In genomic region chr7:36966039-36966438, GRCh38 we compare ENCODE assay signal across 27 cellular contexts.
DNase-seq lines count a peak whose midpoint lies in the region; ATAC-seq, FAIRE-seq and TF ChIP-seq lines count a peak whose summit lies in the region.
"Had no signal": no experiment of that assay in that cellular context is flagged by ENCODE, and none has a peak within 500 bp of the region (broad histone marks: within the 10 kb centered on the region; RNA-seq: fewer than 3 reads in every experiment).

No MANE protein-coding gene starts in this region.

- DNase-seq in DMS 273 (lab: John Stamatoyannopoulos, UW; ENCODE audit: unreplicated experiment) (peak; percentile 45), DMS 273 treated with DMSO at 0.1 percent for 48 hours (lab: John Stamatoyannopoulos, UW) (no peak), NCI-H2081 (lab: John Stamatoyannopoulos, UW) (peak; percentile 29 to 83), body of pancreas (no peak), pancreas (no peak), AG08396 (ENCODE audit: low spot score) (no peak)
- DNase-seq in activated CD4-positive, CD25-positive, alpha-beta regulatory T cell treated with anti-CD3 and anti-CD28 coated beads, Interleukin-2, amount 50 U/mL, for 72 hours: no peak
- DNase-seq: activated B cell treated with CpG ODN at 0.5 μM for 24 hours; activated CD8-positive, alpha-beta memory T cell treated with anti-CD3 and anti-CD28 coated beads, Interleukin-2, amount 10 ng/mL, durations not matched to agents 7 days and 5 days; activated naive CD4-positive, alpha-beta T cell treated with anti-CD3 and anti-CD28 coated beads for 36 hours; adrenal gland; CD4-positive, CD25-positive, alpha-beta regulatory T cell; effector memory CD4-positive, alpha-beta T cell; GDM1; HCEC 1CT; heart right ventricle; KBM-7; MM.1S; NCI-H2171 treated with DMSO at 0.1 percent for 48 hours; NCI-H524; psoas muscle; SIG-M5; stimulated activated naive CD8-positive, alpha-beta T cell treated with anti-CD3 and anti-CD28 coated beads, Interleukin-15, Interleukin-2, amounts not matched to agents 100 U/mL and 50 U/mL, for 24 hours had no signal

- H3K36me3 ChIP-seq in body of pancreas (replicated peaks in 1 of 2; ENCODE audit: insufficient read depth in 1 of 2, low read depth in 2 of 2) (no peaks in the 10 kb centered on the region), pancreas (no peaks in the 10 kb centered on the region)
- H3K36me3 ChIP-seq: adrenal gland, heart right ventricle, thoracic aorta had no signal

- no peak overlapping the region for H3K4me3 ChIP-seq in body of pancreas
- H3K4me3 ChIP-seq in pancreas: no peak overlapping the region
- H3K4me3 ChIP-seq: adrenal gland, heart right ventricle, psoas muscle, thoracic aorta had no signal

- peak; percentile 49 for ATAC-seq in body of pancreas
- ATAC-seq in pancreas: peak; percentile 28 to 48 (median 34)
- no peak for ATAC-seq in GM19395 (IDR thresholded peaks at IDR 0.05; ENCODE audit: unreplicated experiment)
- ATAC-seq: activated CD8-positive, alpha-beta memory T cell treated with anti-CD3 and anti-CD28 coated beads, Interleukin-2, amount 10 ng/mL, durations not matched to agents 7 days and 5 days; Panc1; psoas muscle; stimulated activated naive CD8-positive, alpha-beta T cell treated with anti-CD3 and anti-CD28 coated beads, Interleukin-15, Interleukin-2, amounts not matched to agents 100 U/mL and 50 U/mL, for 24 hours had no signal

- no peak for FAIRE-seq in pancreas (lab: Jason Lieb, UNC)

- H3K27ac ChIP-seq in body of pancreas (peak overlapping the region in 2 of 4 donors; percentile 19 to 28), pancreas (peak overlapping the region in 1 of 4 donors; percentile 28)
- H3K27ac ChIP-seq: 22Rv1, psoas muscle, thoracic aorta had no signal

- intact Hi-C loops in body of pancreas (cut with DNase I): no loop called here
- intact Hi-C loops in pancreas (cut with DNase I): no loop called here

- H3K9me3 ChIP-seq in body of pancreas (no peaks in the 10 kb centered on the region), pancreas (no peaks in the 10 kb centered on the region)
- H3K9me3 ChIP-seq: adrenal gland, heart right ventricle, psoas muscle, thoracic aorta had no signal

- TF ChIP-seq CTCF in body of pancreas (IDR thresholded peaks at IDR 0.05) (no peak), pancreas (IDR thresholded peaks at IDR 0.05) (no peak)

- 19 to 27% methylated on average over 3 of the region's 3 CpGs for WGBS in body of pancreas, 2 donors
- 14 to 16% methylated on average over 3 of the region's 3 CpGs for WGBS in pancreas, 2 donors

- H3K4me1 ChIP-seq in body of pancreas (peaks cover 42% of the 10 kb centered on the region), pancreas (peaks cover 13 to 26% (median 19%) of the 10 kb centered on the region in 3 donors)

- no peaks in the 10 kb centered on the region for H3K27me3 ChIP-seq in body of pancreas
- H3K27me3 ChIP-seq in pancreas: no peaks in the 10 kb centered on the region
- H3K27me3 ChIP-seq: adrenal gland, heart right ventricle had no signal

- no peak for TF ChIP-seq POLR2A in body of pancreas (IDR thresholded peaks at IDR 0.05)

Comparison
In these comparisons a context has a peak if more than half of its experiments do, and no peak if none do; other contexts are left out.
1. DNase-seq: peak in DMS 273 (single experiment) and NCI-H2081 (2 of 2); none in DMS 273 treated with DMSO at 0.1 percent for 48 hours (single experiment), body of pancreas (0 of 4), pancreas (0 of 6), AG08396 (single experiment) and activated CD4-positive, CD25-positive, alpha-beta regulatory T cell treated with anti-CD3 and anti-CD28 coated beads, Interleukin-2, amount 50 U/mL, for 72 hours (single experiment).